ENCODE assay signal across 24 cellular contexts in the genomic region with DNA sequence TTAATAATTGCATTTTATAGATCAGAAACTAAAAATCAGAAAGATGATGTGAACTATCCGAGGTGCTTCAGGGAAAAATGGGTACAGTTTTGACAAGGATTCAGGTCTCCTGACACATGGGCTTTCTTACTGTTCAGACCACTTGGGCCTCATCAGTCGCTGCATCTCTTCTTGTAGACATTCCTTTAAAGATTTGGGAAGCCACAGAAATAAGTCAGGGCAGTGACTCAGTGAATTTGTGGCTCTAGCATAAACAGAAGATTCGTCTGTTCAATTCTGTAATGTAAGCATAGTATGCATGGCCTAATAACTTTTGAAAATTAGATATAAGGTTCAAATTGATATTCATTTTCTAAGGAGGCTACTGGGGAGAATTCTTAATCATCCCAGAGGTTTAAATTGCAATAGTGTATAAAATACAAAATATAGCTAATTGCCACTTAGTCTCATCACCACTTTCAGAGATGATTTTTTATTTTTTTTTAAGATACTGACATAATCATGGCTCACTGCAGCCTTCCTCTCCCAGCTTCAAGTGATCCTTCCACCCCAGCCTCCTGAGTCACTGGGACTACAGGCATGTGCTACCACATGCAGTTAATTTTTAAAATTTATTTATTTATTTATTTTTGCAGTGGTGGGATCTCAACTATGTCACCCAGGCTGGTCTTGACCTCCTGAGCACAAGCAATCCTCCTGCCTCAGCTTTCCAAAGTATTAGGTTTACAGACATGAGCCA. TPM values are rescaled to one million over a fixed set of nuclear protein-coding genes. Genes with fewer than 3 reads are reported as not detected.
DNase-seq lines count a peak whose midpoint lies in the region; TF ChIP-seq lines count a peak whose summit lies in the region.
"Had no signal": no experiment of that assay in that cellular context is flagged by ENCODE, and none has a peak within 500 bp of the region (broad histone marks: within the 10 kb centered on the region; RNA-seq: fewer than 3 reads in every experiment).

No MANE protein-coding gene starts in this region.

- peak overlapping the region; percentile 37 for H3K27ac ChIP-seq in SJSA1
- H3K27ac ChIP-seq: 22Rv1, gastroesophageal sphincter, lower lobe of right lung, SJCRH30, upper lobe of right lung had no signal

- H3K9me3 ChIP-seq in SJSA1 (replicated peaks), result no peaks in the 10 kb centered on the region
- H3K9me3 ChIP-seq: HAP-1, lower lobe of right lung, SJCRH30, upper lobe of right lung had no signal

- in situ Hi-C loops in ACHN (cut with HindIII; ENCODE audit: low pct_ligation_motif_present, low pct_unique_long_range_greater_than_20kb, low sequenced_read_pairs), result no loop called here

- DNase-seq in DMS53 (lab: John Stamatoyannopoulos, UW) (peak; percentile 1), DMS53 treated with DMSO at 0.1 percent for 48 hours (lab: John Stamatoyannopoulos, UW; ENCODE audit: unreplicated experiment) (no peak), SJSA1 (ENCODE audit: low read depth in 1 of 2, low spot score in 2 of 2) (peak in 1 of 2 experiments; percentile 56), fibroblast of peridontal ligament (ENCODE audit: extremely low read depth) (peak; percentile 86), stromal cell of bone marrow (ENCODE audit: low read depth) (peak; percentile 47), SKM-1 treated with dmso at 0.1 percent for 144 hours (lab: John Stamatoyannopoulos, UW; ENCODE audit: unreplicated experiment) (no peak), GM10248 (ENCODE audit: extremely low spot score) (no peak), ACHN (no peak)
- DNase-seq: activated CD4-positive, alpha-beta T cell treated with anti-CD3 and anti-CD28 coated beads for 4 hours; activated naive CD4-positive, alpha-beta T cell treated with anti-CD3 and anti-CD28 coated beads, Interleukin-2, amount 10 ng/mL, durations not matched to agents 7 days and 5 days; activated T-cell treated with anti-CD3 and anti-CD28 coated beads for 4 hours; CD8-positive, alpha-beta T cell; effector CD4-positive, alpha-beta T cell; lower lobe of right lung; MV-4-11; naive thymus-derived CD4-positive, alpha-beta T cell; NCI-H526 treated with DMSO at 0.1 percent for 48 hours; T1000; upper lobe of right lung had no signal

- no peaks in the 10 kb centered on the region for H3K27me3 ChIP-seq in SJSA1 (replicated peaks)
- H3K27me3 ChIP-seq: gastroesophageal sphincter, SJCRH30, upper lobe of right lung had no signal

- no peak for TF ChIP-seq CTCF in GM10248 (IDR thresholded peaks at IDR 0.05; ENCODE audit: control extremely low read depth, extremely low read depth, low read depth, missing control alignments)

- CTCF ChIA-PET in GM10248 (lab: Yijun Ruan, JAX), result no interaction called here

- no peak overlapping the region for H3K4me3 ChIP-seq in SJSA1
- H3K4me3 ChIP-seq: gastroesophageal sphincter, HAP-1, lower lobe of right lung, SJCRH30, upper lobe of right lung had no signal

- POLR2A ChIA-PET in GM10248 (lab: Yijun Ruan, JAX), result no interaction called here

- H3K4me1 ChIP-seq in SJSA1 (replicated peaks), result peaks cover 29% of the 10 kb centered on the region
- H3K4me1 ChIP-seq: gastroesophageal sphincter, HAP-1, lower lobe of right lung had no signal

- H3K36me3 ChIP-seq in SJSA1, result no peaks in the 10 kb centered on the region
- H3K36me3 ChIP-seq: gastroesophageal sphincter, HAP-1, lower lobe of right lung, SJCRH30, upper lobe of right lung had no signal

RNA-seq across cellular contexts. Expression of a gene that starts 48.9 kb away (rescaled TPM):
- 0.16 TPM in 1 of 2 replicates, not detected in the other for total RNA-seq in SJSA1 (2014; rRNA removed; shearing (Covaris generic))
- total RNA-seq: CD8-positive, alpha-beta T cell; G401; naive thymus-derived CD4-positive, alpha-beta T cell had no signal

Comparison
In these comparisons a context has a peak if more than half of its experiments do, and no peak if none do; other contexts are left out.
1. DNase-seq: peak in DMS53 (single experiment), fibroblast of peridontal ligament (single experiment) and stromal cell of bone marrow (single experiment); none in DMS53 treated with DMSO at 0.1 percent for 48 hours (single experiment), SKM-1 treated with dmso at 0.1 percent for 144 hours (single experiment), GM10248 (single experiment) and ACHN (single experiment).